ENCODE assay signal across 10 cellular contexts in the genomic region with DNA sequence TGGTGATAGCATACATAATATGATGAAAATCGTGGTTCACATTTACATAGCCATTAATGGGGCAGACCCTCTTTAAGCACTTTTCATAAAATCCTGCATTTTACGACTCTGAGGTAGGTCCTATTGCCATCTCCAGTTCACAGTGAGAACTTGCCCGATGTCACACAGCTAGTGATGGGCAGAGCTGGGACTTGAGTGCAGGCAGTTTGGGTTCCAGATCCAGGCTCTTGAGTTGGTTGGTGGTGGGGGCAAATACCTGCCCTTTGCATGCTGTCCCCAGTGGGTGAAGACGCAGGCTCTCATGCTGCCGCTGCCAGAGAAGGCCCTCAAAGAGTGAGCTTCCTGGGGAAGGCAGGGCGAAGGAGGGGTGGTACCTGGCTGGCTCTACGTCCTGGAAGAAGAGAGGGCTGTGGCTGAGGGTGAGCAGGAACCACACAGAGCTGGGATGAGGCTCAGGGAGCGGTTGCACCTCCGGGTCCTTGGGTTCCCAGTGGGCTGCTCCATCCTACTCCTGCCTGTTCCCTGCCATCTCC. TPM values are rescaled to one million over a fixed set of nuclear protein-coding genes. Genes with fewer than 3 reads are reported as not detected.
DNase-seq lines count a peak whose midpoint lies in the region; ATAC-seq, FAIRE-seq and TF ChIP-seq lines count a peak whose summit lies in the region.
"Had no signal": no experiment of that assay in that cellular context is flagged by ENCODE, and none has a peak within 500 bp of the region (broad histone marks: within the 10 kb centered on the region; RNA-seq: fewer than 3 reads in every experiment).

No MANE protein-coding gene starts in this region.

- H3K4me3 Mint-ChIP-seq in activated B cell treated with CpG ODN at 0.5 μM for 24 hours = no peak overlapping the region
- H3K4me3 Mint-ChIP-seq: nephron progenitor cell had no signal

- no peaks in the 10 kb centered on the region for H3K27me3 ChIP-seq in DND-41 (ENCODE audit: insufficient read depth, low read length, poor library complexity)
- H3K27me3 ChIP-seq in mesenchymal stem cell (ENCODE audit: control insufficient read depth in 1 of 2, insufficient read depth in 1 of 2, low read length in 2 of 2) = no peaks in the 10 kb centered on the region

- no peak for TF ChIP-seq POLR2A in A549 (IDR thresholded peaks at IDR 0.05; ENCODE audit: low read length)

- no peak overlapping the region for H4K91ac ChIP-seq in mesenchymal stem cell (ENCODE audit: low read length)

- H3K14ac ChIP-seq in mesenchymal stem cell (ENCODE audit: low read length in 2 of 2) = no peak overlapping the region

- H3K9ac ChIP-seq in DND-41 (ENCODE audit: low read depth, low read length) (no peak overlapping the region), mesenchymal stem cell (ENCODE audit: low read length) (peak overlapping the region; percentile 24)

- no peaks in the 10 kb centered on the region for H3K79me1 ChIP-seq in mesenchymal stem cell (replicated peaks; ENCODE audit: low read length, poor library complexity, severe bottlenecking)

- no peak for TF ChIP-seq RAD21 in A549 (conservative IDR thresholded peaks at IDR 0.05 in 1 of 2, IDR thresholded peaks at IDR 0.05 in 1 of 2)

- no peaks in the 10 kb centered on the region for H3K9me3 Mint-ChIP-seq in activated B cell treated with CpG ODN at 0.5 μM for 24 hours
- H3K9me3 Mint-ChIP-seq: nephron progenitor cell had no signal

- no peak overlapping the region for H3K4me3 ChIP-seq in A549
- peak overlapping the region in 1 of 2 experiments; percentile 39; a peak in 2 of 4 replicates for H3K4me3 ChIP-seq in DND-41 (ENCODE audit: low read depth in 1 of 2, low read length in 2 of 2)
- no peak overlapping the region for H3K4me3 ChIP-seq in mesenchymal stem cell (ENCODE audit: insufficient read depth in 1 of 2, low read depth in 1 of 2, low read length in 2 of 2)

- TF ChIP-seq EP300 in A549 (IDR thresholded peaks at IDR 0.05) = no peak

- no peaks in the 10 kb centered on the region for H3K79me2 ChIP-seq in DND-41 (ENCODE audit: insufficient read depth, low read length)

- no peaks in the 10 kb centered on the region for H3K9me3 ChIP-seq in A549
- no peaks in the 10 kb centered on the region for H3K9me3 ChIP-seq in DND-41 (ENCODE audit: insufficient read depth, low read length, severe bottlenecking)
- no peaks in the 10 kb centered on the region for H3K9me3 ChIP-seq in mesenchymal stem cell (ENCODE audit: control insufficient read depth, low read length)

- 81% methylated on average over 9 of the region's 9 CpGs for WGBS in A549 (ENCODE audit: missing lambda C conversion rate)
- 97% methylated on average over 8 of the region's 9 CpGs for WGBS in mesenchymal stem cell

- peaks cover 29% of the 10 kb centered on the region for H3K4me1 ChIP-seq in A549
- H3K4me1 ChIP-seq in DND-41 (ENCODE audit: insufficient read depth, low read length) = peaks cover 20% of the 10 kb centered on the region
- H3K4me1 ChIP-seq in mesenchymal stem cell (ENCODE audit: control insufficient read depth, insufficient read depth, low read depth, low read length) = peaks cover 23% of the 10 kb centered on the region

- H2AFZ ChIP-seq in DND-41 (ENCODE audit: low read depth, low read length) (peak overlapping the region; percentile 70), mesenchymal stem cell (ENCODE audit: low read depth, low read length) (peak overlapping the region; percentile 16)

- H2BK12ac ChIP-seq in mesenchymal stem cell (ENCODE audit: low read length in 2 of 2) = no peak overlapping the region

- no peak overlapping the region for H3K18ac ChIP-seq in mesenchymal stem cell (ENCODE audit: low read depth in 1 of 2, low read length in 2 of 2)

- H3K4ac ChIP-seq in mesenchymal stem cell (ENCODE audit: low read depth in 1 of 2, low read length in 2 of 2) = no peak overlapping the region

- no peaks in the 10 kb centered on the region for H3K36me3 Mint-ChIP-seq in activated B cell treated with CpG ODN at 0.5 μM for 24 hours (ENCODE audit: low read depth)

- CTCF ChIA-PET in A549 (lab: Yijun Ruan, JAX) = interaction anchor here (0.7 to 9.4 kb wide), 24 partner anchors 11 to 577 kb away, joined by 3 to 177 read pairs (median 4); a partner anchor contains a TSS
- CTCF ChIA-PET in activated B cell treated with CpG ODN at 0.5 μM for 24 hours (lab: Charles Lee) = interaction anchor here (0.6 to 5.4 kb wide), 7 partner anchors 21 to 441 kb away, joined by 3 to 66 read pairs (median 7); a partner anchor contains a TSS

- POLR2A ChIA-PET in A549 (lab: Yijun Ruan, JAX) (no interaction called here), activated B cell treated with CpG ODN at 0.5 μM for 24 hours (lab: Charles Lee) (interaction anchor here (1.2 to 3.0 kb wide), 5 partner anchors 12 to 115 kb away, joined by 4 to 11 read pairs (median 6); a partner anchor contains a TSS)

- no peak for TF ChIP-seq CTCF in A549 (IDR thresholded peaks at IDR 0.05)
- no peak for TF ChIP-seq CTCF in DND-41 (IDR thresholded peaks at IDR 0.05; ENCODE audit: borderline replicate concordance, extremely low read depth, low read length, poor library complexity, severe bottlenecking)
- TF ChIP-seq CTCF in activated B cell treated with CpG ODN at 0.5 μM for 24 hours (IDR thresholded peaks at IDR 0.05) = no peak

- H2AK5ac ChIP-seq in mesenchymal stem cell (ENCODE audit: low read length, severe bottlenecking) = no peak overlapping the region

- H3K27ac Mint-ChIP-seq in activated B cell treated with CpG ODN at 0.5 μM for 24 hours = peak overlapping the region; percentile 93
- H3K27ac Mint-ChIP-seq: nephron progenitor cell had no signal

- H3K4me1 Mint-ChIP-seq in activated B cell treated with CpG ODN at 0.5 μM for 24 hours = peaks cover 37% of the 10 kb centered on the region

- H3K23ac ChIP-seq in mesenchymal stem cell (ENCODE audit: low read length in 2 of 2) = no peak overlapping the region

- H3K27me3 Mint-ChIP-seq in activated B cell treated with CpG ODN at 0.5 μM for 24 hours = no peaks in the 10 kb centered on the region

- no peaks in the 10 kb centered on the region for H4K20me1 ChIP-seq in DND-41 (ENCODE audit: insufficient read depth, low read length)

- FAIRE-seq in A549 (lab: Jason Lieb, UNC) = no peak

- H3K36me3 ChIP-seq in DND-41 (ENCODE audit: insufficient read depth, low read length) = no peaks in the 10 kb centered on the region
- no peaks in the 10 kb centered on the region for H3K36me3 ChIP-seq in mesenchymal stem cell (ENCODE audit: control insufficient read depth in 1 of 2, insufficient read depth in 2 of 2, low read depth in 1 of 2, low read length in 2 of 2)
- H3K36me3 ChIP-seq: WERI-Rb-1 had no signal

- H2BK5ac ChIP-seq in mesenchymal stem cell (ENCODE audit: low read depth, low read length, poor library complexity, severe bottlenecking) = no peak overlapping the region

- H3K4me2 ChIP-seq in A549 = peak overlapping the region; percentile 61
- H3K4me2 ChIP-seq in DND-41 (ENCODE audit: insufficient read depth, low read length) = peak overlapping the region; percentile 52
- H3K4me2 ChIP-seq in mesenchymal stem cell (ENCODE audit: low read length, poor library complexity, severe bottlenecking) = no peak overlapping the region

- peak overlapping the region; percentile 46 for H4K8ac ChIP-seq in mesenchymal stem cell (ENCODE audit: low read length)

- DNase-seq in A549 (ENCODE audit: low read depth in 1 of 2, low spot score in 1 of 2) (no peak), DND-41 (no peak), activated B cell treated with CpG ODN at 0.5 μM for 24 hours (no peak), mesenchymal stem cell (no peak), RKO (ENCODE audit: low spot score) (no peak), inferior parietal cortex (ENCODE audit: extremely low spot score) (no peak), DMS153 (lab: John Stamatoyannopoulos, UW) (no peak)

- intact Hi-C loops in activated B cell treated with CpG ODN at 0.5 μM for 24 hours (cut with micrococcal nuclease) = loop anchor here (5.0 kb wide), 1 partner anchor 566 kb away; no protein-coding TSS in a partner anchor

- H3K27ac ChIP-seq in A549 (peak overlapping the region; percentile 60 to 78; a peak in 4 of 6 replicates), DND-41 (ENCODE audit: low read length) (no peak overlapping the region), mesenchymal stem cell (ENCODE audit: low read length, poor library complexity, severe bottlenecking) (no peak overlapping the region)
- H3K27ac ChIP-seq: WERI-Rb-1 had no signal

- no peak for ATAC-seq in A549
- ATAC-seq in DND-41 (ENCODE audit: insufficient read depth, low read depth) = no peak
- no peak for ATAC-seq in activated B cell treated with CpG ODN at 0.5 μM for 24 hours (ENCODE audit: low read depth)
- ATAC-seq in HG03354 (IDR thresholded peaks at IDR 0.05; ENCODE audit: poor library complexity, severe bottlenecking, unreplicated experiment) = no peak

- H2BK120ac ChIP-seq in mesenchymal stem cell (ENCODE audit: low read depth, low read length) = no peak overlapping the region

- H2BK15ac ChIP-seq in mesenchymal stem cell (ENCODE audit: low read depth, poor library complexity, severe bottlenecking) = no peak overlapping the region

TF ChIP-seq in A549, 52 proteins besides CTCF, POLR2A, EP300 and RAD21:
- TF ChIP-seq FOSL2 (IDR thresholded peaks at IDR 0.05) (no peak), FOSL2 (CRISPR knock-in tag; IDR thresholded peaks at IDR 0.05) (no peak)

RNA-seq across cellular contexts. Expression of a gene that starts 6.1 kb away (rescaled TPM):
- polyA plus RNA-seq in A549 (2011; rRNA removed) = 11.9 and 12.6 TPM in 2 replicates
- 11.5 and 16.6 TPM in 2 replicates for polyA plus RNA-seq in A549 (2012; cell fraction: cytosol; rRNA removed)
- polyA plus RNA-seq in A549 (2012; cell fraction: nucleus; rRNA removed) = 13.1 and 13.6 TPM in 2 replicates
- 16.9 to 19.0 TPM (median 18.8 TPM) in 3 replicates for polyA plus RNA-seq in A549 (2017; fragmentation: RNase III; extraction: RNeasy Plus Mini Kit Qiagen cat#74134 plus additional on column Dnase treatment)
- polyA minus RNA-seq in A549 (2011; rRNA and poly(A)+ RNA removed) = 17.3 and 20.9 TPM in 2 replicates
- total RNA-seq in activated B cell treated with CpG ODN at 0.5 μM for 24 hours = 29.5 and 29.6 TPM in 2 replicates
- polyA plus RNA-seq in mesenchymal stem cell (2013, experiment 1 of 2) = 15.2 TPM
- 15.1 TPM for polyA plus RNA-seq in mesenchymal stem cell (2013, experiment 2 of 2)

RNA-seq across cellular contexts. Expression of a gene that starts 34.9 kb away (rescaled TPM):
- polyA plus RNA-seq in A549 (2011; rRNA removed) = 17.6 and 19.1 TPM in 2 replicates
- 25.0 and 29.1 TPM in 2 replicates for polyA plus RNA-seq in A549 (2012; cell fraction: cytosol; rRNA removed)
- polyA plus RNA-seq in A549 (2012; cell fraction: nucleus; rRNA removed) = 77.0 and 104 TPM in 2 replicates
- 19.0 to 20.8 TPM (median 20.7 TPM) in 3 replicates for polyA plus RNA-seq in A549 (2017; fragmentation: RNase III; extraction: RNeasy Plus Mini Kit Qiagen cat#74134 plus additional on column Dnase treatment)
- 29.3 and 39.6 TPM in 2 replicates for polyA minus RNA-seq in A549 (2011; rRNA and poly(A)+ RNA removed)
- 31.7 and 35.5 TPM in 2 replicates for total RNA-seq in activated B cell treated with CpG ODN at 0.5 μM for 24 hours
- 4.6 TPM for polyA plus RNA-seq in mesenchymal stem cell (2013, experiment 1 of 2)
- polyA plus RNA-seq in mesenchymal stem cell (2013, experiment 2 of 2) = 4.5 TPM

Comparison
In these comparisons a context has a peak if more than half of its experiments do, and no peak if none do; other contexts are left out.
1. H3K27ac ChIP-seq: peak in A549 (2 of 2); none in DND-41 (single experiment) and mesenchymal stem cell (single experiment).